ENCODE assay signal across 16 cellular contexts in genomic region chr11:92550411-92550810, GRCh38.
DNase-seq lines count a peak whose midpoint lies in the region; ATAC-seq and TF ChIP-seq lines count a peak whose summit lies in the region.
"Had no signal": no experiment of that assay in that cellular context is flagged by ENCODE, and none has a peak within 500 bp of the region (broad histone marks: within the 10 kb centered on the region; RNA-seq: fewer than 3 reads in every experiment).

No MANE protein-coding gene starts in this region.

- H3K9me3 ChIP-seq in HUES48 (ENCODE audit: control insufficient read depth, insufficient read depth, low read length) (no peaks in the 10 kb centered on the region), neural progenitor cell (ENCODE audit: low read depth) (no peaks in the 10 kb centered on the region)
- H3K9me3 ChIP-seq: suprapubic skin had no signal

- H3K4me3 ChIP-seq in HUES48 (ENCODE audit: low read depth, low read length) (0 out of 2 replicates have a peak overlapping the region, but pooled peaks have one; percentile 6), neural progenitor cell (no peak overlapping the region)
- H3K4me3 ChIP-seq: hepatocyte, SK-N-MC, suprapubic skin had no signal

- H3K27ac ChIP-seq in HUES48 (ENCODE audit: low read depth, low read length): peak overlapping the region; percentile 57
- H3K27ac ChIP-seq in neural progenitor cell: peak overlapping the region; percentile 21
- H3K27ac ChIP-seq: hepatocyte, SK-N-MC, suprapubic skin had no signal

- H3K27me3 Mint-ChIP-seq in neural progenitor cell (ENCODE audit: insufficient read depth, low read depth) (no peaks in the 10 kb centered on the region), osteocyte (ENCODE audit: unreplicated experiment) (no peaks in the 10 kb centered on the region)
- H3K27me3 Mint-ChIP-seq: activated CD4-positive, alpha-beta memory T cell treated with anti-CD3 and anti-CD28 coated beads, Interleukin-2, amount 10 ng/mL, durations not matched to agents 7 days and 5 days; activated naive CD8-positive, alpha-beta T cell treated with anti-CD3 and anti-CD28 coated beads, Interleukin-2, amount 50 U/mL, for 24 hours; natural killer cell treated with Interleukin-12 subunit alpha and Interleukin-12 subunit beta and Interleukin-15 and Interleukin-18, amount 100 ng/mL, for 72 hours had no signal

- H3K36me3 ChIP-seq in HUES48 (ENCODE audit: control insufficient read depth, insufficient read depth, low read length) (no peaks in the 10 kb centered on the region), neural progenitor cell (no peaks in the 10 kb centered on the region)
- H3K36me3 ChIP-seq: suprapubic skin had no signal

- H3K4me3 Mint-ChIP-seq in neural progenitor cell (no peak overlapping the region), osteocyte (ENCODE audit: unreplicated experiment) (no peak overlapping the region)
- H3K4me3 Mint-ChIP-seq: activated CD4-positive, alpha-beta memory T cell treated with anti-CD3 and anti-CD28 coated beads, Interleukin-2, amount 10 ng/mL, durations not matched to agents 7 days and 5 days; activated naive CD8-positive, alpha-beta T cell treated with anti-CD3 and anti-CD28 coated beads, Interleukin-2, amount 50 U/mL, for 24 hours; natural killer cell treated with Interleukin-12 subunit alpha and Interleukin-12 subunit beta and Interleukin-15 and Interleukin-18, amount 100 ng/mL, for 72 hours had no signal

- H3K9me3 Mint-ChIP-seq in neural progenitor cell (no peaks in the 10 kb centered on the region), osteocyte (ENCODE audit: unreplicated experiment) (no peaks in the 10 kb centered on the region)
- H3K9me3 Mint-ChIP-seq: activated CD4-positive, alpha-beta memory T cell treated with anti-CD3 and anti-CD28 coated beads, Interleukin-2, amount 10 ng/mL, durations not matched to agents 7 days and 5 days; activated naive CD8-positive, alpha-beta T cell treated with anti-CD3 and anti-CD28 coated beads, Interleukin-2, amount 50 U/mL, for 24 hours had no signal

- TF ChIP-seq CTCF in neural progenitor cell (IDR thresholded peaks at IDR 0.05) (peak; percentile 12), osteocyte (IDR thresholded peaks at IDR 0.05) (no peak)

- H3K27ac Mint-ChIP-seq in neural progenitor cell (no peak overlapping the region), osteocyte (ENCODE audit: unreplicated experiment) (no peak overlapping the region)
- H3K27ac Mint-ChIP-seq: activated CD4-positive, alpha-beta memory T cell treated with anti-CD3 and anti-CD28 coated beads, Interleukin-2, amount 10 ng/mL, durations not matched to agents 7 days and 5 days; activated naive CD8-positive, alpha-beta T cell treated with anti-CD3 and anti-CD28 coated beads, Interleukin-2, amount 50 U/mL, for 24 hours; natural killer cell treated with Interleukin-12 subunit alpha and Interleukin-12 subunit beta and Interleukin-15 and Interleukin-18, amount 100 ng/mL, for 72 hours had no signal

- H2AFZ ChIP-seq in neural progenitor cell (replicated peaks): no peak overlapping the region
- H2AFZ ChIP-seq: hepatocyte had no signal

- H3K9ac ChIP-seq in HUES48 (ENCODE audit: low read depth, low read length) (no peak overlapping the region), neural progenitor cell (no peak overlapping the region)

- peaks cover 14% of the 10 kb centered on the region for H3F3A ChIP-seq in neural progenitor cell (ENCODE audit: low read depth)

- peaks cover 22% of the 10 kb centered on the region for H3K4me1 Mint-ChIP-seq in neural progenitor cell
- peaks cover 5% of the 10 kb centered on the region for H3K4me1 Mint-ChIP-seq in osteocyte (ENCODE audit: unreplicated experiment)
- H3K4me1 Mint-ChIP-seq: activated CD4-positive, alpha-beta memory T cell treated with anti-CD3 and anti-CD28 coated beads, Interleukin-2, amount 10 ng/mL, durations not matched to agents 7 days and 5 days; activated naive CD8-positive, alpha-beta T cell treated with anti-CD3 and anti-CD28 coated beads, Interleukin-2, amount 50 U/mL, for 24 hours had no signal

- DNase-seq in NCI-H2029 treated with DMSO at 0.1 percent for 48 hours (lab: John Stamatoyannopoulos, UW): peak; percentile 91
- DNase-seq in cerebellar cortex (ENCODE audit: low spot score): peak; percentile 35
- peak; percentile 65 for DNase-seq in neural progenitor cell (ENCODE audit: low spot score)
- DNase-seq in stimulated activated CD4-positive, alpha-beta T cell treated with anti-CD3 and anti-CD28 coated beads, Interleukin-4, amount 100 ng/mL, for 24 hours: no peak
- no peak for DNase-seq in osteocyte (ENCODE audit: extremely low spot score, unreplicated experiment)
- DNase-seq: activated CD4-positive, alpha-beta memory T cell treated with anti-CD3 and anti-CD28 coated beads, Interleukin-2, amount 10 ng/mL, durations not matched to agents 7 days and 5 days; activated naive CD8-positive, alpha-beta T cell treated with anti-CD3 and anti-CD28 coated beads, Interleukin-2, amount 50 U/mL, for 24 hours; effector CD8-positive, alpha-beta T cell; right cardiac atrium; stimulated activated CD4-positive, alpha-beta T cell treated with anti-CD3 and anti-CD28 coated beads, Interleukin-1b, Interleukin-23, amount 100 ng/mL, for 48 hours had no signal

- H3K4me2 ChIP-seq in neural progenitor cell: peak overlapping the region; percentile 50
- H3K4me2 ChIP-seq: hepatocyte had no signal

- ATAC-seq in HG02623 (IDR thresholded peaks at IDR 0.05; ENCODE audit: unreplicated experiment): no peak
- ATAC-seq: activated naive CD8-positive, alpha-beta T cell treated with anti-CD3 and anti-CD28 coated beads, Interleukin-2, amount 50 U/mL, for 24 hours; natural killer cell treated with Interleukin-12 subunit alpha and Interleukin-12 subunit beta and Interleukin-15 and Interleukin-18, amount 100 ng/mL, for 72 hours had no signal

- H3K4me1 ChIP-seq in HUES48 (ENCODE audit: control insufficient read depth, insufficient read depth, low read length) (peaks cover 70% of the 10 kb centered on the region), neural progenitor cell (peaks cover 37% of the 10 kb centered on the region)
- H3K4me1 ChIP-seq: suprapubic skin had no signal

- H3K27me3 ChIP-seq in HUES48 (ENCODE audit: control insufficient read depth, insufficient read depth, low read length) (no peaks in the 10 kb centered on the region), neural progenitor cell (no peaks in the 10 kb centered on the region)
- H3K27me3 ChIP-seq: hepatocyte, suprapubic skin had no signal

- no peaks in the 10 kb centered on the region for H3K79me2 ChIP-seq in neural progenitor cell (ENCODE audit: low read depth)
- H3K79me2 ChIP-seq: hepatocyte had no signal

- H4K20me1 ChIP-seq in neural progenitor cell (ENCODE audit: low read depth): no peaks in the 10 kb centered on the region

- H3K36me3 Mint-ChIP-seq in neural progenitor cell (no peaks in the 10 kb centered on the region), osteocyte (ENCODE audit: unreplicated experiment) (no peaks in the 10 kb centered on the region)
- H3K36me3 Mint-ChIP-seq: natural killer cell treated with Interleukin-12 subunit alpha and Interleukin-12 subunit beta and Interleukin-15 and Interleukin-18, amount 100 ng/mL, for 72 hours had no signal

Comparison
In these comparisons a context has a peak if more than half of its experiments do, and no peak if none do; other contexts are left out.
1. DNase-seq: peak in NCI-H2029 treated with DMSO at 0.1 percent for 48 hours (single experiment), cerebellar cortex (single experiment) and neural progenitor cell (single experiment); none in stimulated activated CD4-positive, alpha-beta T cell treated with anti-CD3 and anti-CD28 coated beads, Interleukin-4, amount 100 ng/mL, for 24 hours (single experiment) and osteocyte (single experiment).